In the genomic region with DNA sequence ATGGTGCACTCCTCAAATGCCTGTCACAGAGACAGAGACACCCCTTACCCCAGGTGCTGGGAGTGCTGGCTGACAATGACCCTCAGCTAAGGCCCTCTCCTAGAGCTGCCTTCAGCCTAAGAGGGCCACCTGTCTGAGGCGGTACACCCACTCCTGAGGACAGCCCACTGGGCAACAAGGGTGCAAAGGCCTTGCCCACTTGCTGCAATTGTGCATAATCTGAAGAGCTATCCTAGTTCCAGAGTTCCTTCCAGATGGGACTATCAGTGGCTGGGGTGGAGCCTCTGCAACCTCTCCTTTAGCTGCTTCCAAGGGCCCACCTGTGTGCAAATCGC, we compare ENCODE assay signal across 14 cellular contexts.
DNase-seq lines count a peak whose midpoint lies in the region; ATAC-seq lines count a peak whose summit lies in the region.
"Had no signal": no experiment of that assay in that cellular context is flagged by ENCODE, and none has a peak within 500 bp of the region (broad histone marks: within the 10 kb centered on the region; RNA-seq: fewer than 3 reads in every experiment).

No MANE protein-coding gene starts in this region.

- no peaks in the 10 kb centered on the region for H3K27me3 Mint-ChIP-seq in activated CD8-positive, alpha-beta memory T cell treated with anti-CD3 and anti-CD28 coated beads, Interleukin-2, amount 10 ng/mL, durations not matched to agents 7 days and 5 days
- no peaks in the 10 kb centered on the region for H3K27me3 Mint-ChIP-seq in central memory CD8-positive, alpha-beta T cell
- H3K27me3 Mint-ChIP-seq: naive thymus-derived CD4-positive, alpha-beta T cell had no signal

- peaks cover 54% of the 10 kb centered on the region for H3K36me3 Mint-ChIP-seq in activated CD8-positive, alpha-beta memory T cell treated with anti-CD3 and anti-CD28 coated beads, Interleukin-2, amount 10 ng/mL, durations not matched to agents 7 days and 5 days
- peaks cover 49% of the 10 kb centered on the region for H3K36me3 Mint-ChIP-seq in central memory CD8-positive, alpha-beta T cell (ENCODE audit: insufficient read depth)

- CTCF ChIA-PET in activated CD8-positive, alpha-beta memory T cell treated with anti-CD3 and anti-CD28 coated beads, Interleukin-2, amount 10 ng/mL, durations not matched to agents 7 days and 5 days (lab: Charles Lee) = interaction anchor here (1.3 to 4.6 kb wide), 7 partner anchors 11 to 165 kb away, joined by 3 to 23 read pairs (median 10); no protein-coding TSS in a partner anchor

- H3K4me1 Mint-ChIP-seq in activated CD8-positive, alpha-beta memory T cell treated with anti-CD3 and anti-CD28 coated beads, Interleukin-2, amount 10 ng/mL, durations not matched to agents 7 days and 5 days = peaks cover 59% of the 10 kb centered on the region
- H3K4me1 Mint-ChIP-seq in central memory CD8-positive, alpha-beta T cell = peaks cover 65% of the 10 kb centered on the region

- no peak overlapping the region for H3K4me3 Mint-ChIP-seq in activated CD8-positive, alpha-beta memory T cell treated with anti-CD3 and anti-CD28 coated beads, Interleukin-2, amount 10 ng/mL, durations not matched to agents 7 days and 5 days
- H3K4me3 Mint-ChIP-seq in central memory CD8-positive, alpha-beta T cell = peak overlapping the region; percentile 69

- DNase-seq in activated CD8-positive, alpha-beta memory T cell treated with anti-CD3 and anti-CD28 coated beads, Interleukin-2, amount 10 ng/mL, durations not matched to agents 7 days and 5 days = no peak
- DNase-seq in activated CD8-positive, alpha-beta memory T cell treated with anti-CD3 and anti-CD28 coated beads, Interleukin-2, amount 50 U/mL, for 48 hours = no peak
- DNase-seq in NCI-H345 treated with DMSO at 0.1 percent for 48 hours (lab: John Stamatoyannopoulos, UW; ENCODE audit: unreplicated experiment) (peak; percentile 7), dedifferentiated amniotic fluid mesenchymal stem cell (ENCODE audit: extremely low spot score) (no peak), SW480 (ENCODE audit: low spot score) (no peak)
- DNase-seq in central memory CD8-positive, alpha-beta T cell (ENCODE audit: low spot score in 2 of 2) = no peak
- DNase-seq: activated naive CD4-positive, alpha-beta T cell treated with Interleukin-2 at 50 U/mL for 16 hours; effector CD8-positive, alpha-beta T cell; naive thymus-derived CD4-positive, alpha-beta T cell; NCI-H2081; thyroid gland had no signal

- H3K9me3 Mint-ChIP-seq in activated CD8-positive, alpha-beta memory T cell treated with anti-CD3 and anti-CD28 coated beads, Interleukin-2, amount 10 ng/mL, durations not matched to agents 7 days and 5 days (ENCODE audit: low read depth) = no peaks in the 10 kb centered on the region
- H3K9me3 Mint-ChIP-seq in central memory CD8-positive, alpha-beta T cell = no peaks in the 10 kb centered on the region
- H3K9me3 Mint-ChIP-seq: naive thymus-derived CD4-positive, alpha-beta T cell had no signal

- H3K27ac ChIP-seq in temporal lobe (ENCODE audit: low read depth, low read length) = peak overlapping the region; percentile 74
- H3K27ac ChIP-seq: thyroid gland had no signal

- no peak for ATAC-seq in activated CD8-positive, alpha-beta memory T cell treated with anti-CD3 and anti-CD28 coated beads, Interleukin-2, amount 10 ng/mL, durations not matched to agents 7 days and 5 days
- ATAC-seq in central memory CD8-positive, alpha-beta T cell (replicated peaks; ENCODE audit: extremely low read depth, poor library complexity, severe bottlenecking) = no peak
- no peak for ATAC-seq in HG02884 (IDR thresholded peaks at IDR 0.05; ENCODE audit: unreplicated experiment)
- ATAC-seq: naive thymus-derived CD4-positive, alpha-beta T cell; Right ventricle myocardium inferior had no signal

- peak overlapping the region; percentile 94 for H3K27ac Mint-ChIP-seq in activated CD8-positive, alpha-beta memory T cell treated with anti-CD3 and anti-CD28 coated beads, Interleukin-2, amount 10 ng/mL, durations not matched to agents 7 days and 5 days
- peak overlapping the region; percentile 98 for H3K27ac Mint-ChIP-seq in central memory CD8-positive, alpha-beta T cell (ENCODE audit: low read depth)
